ENCODE assay signal across 23 cellular contexts in the genomic region with DNA sequence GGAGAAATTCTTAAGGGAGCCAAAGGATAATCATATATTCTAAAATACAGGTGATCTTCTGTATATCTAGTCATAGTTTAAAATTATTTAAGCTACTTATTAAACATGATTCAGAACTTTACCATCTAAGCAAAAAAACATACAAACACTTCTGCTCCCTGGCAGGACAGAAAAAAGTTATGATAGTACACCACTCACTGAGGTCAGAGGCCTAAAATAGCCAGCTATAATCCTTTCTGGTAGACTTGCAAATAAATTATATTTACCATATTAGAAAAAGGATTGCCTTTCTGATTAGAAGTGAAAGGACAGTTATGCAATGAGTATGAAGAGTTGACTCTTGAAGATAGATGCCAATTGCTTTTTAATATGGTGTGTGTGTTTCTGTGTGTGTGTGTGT.
"Had no signal": no experiment of that assay in that cellular context is flagged by ENCODE, and none has a peak within 500 bp of the region (broad histone marks: within the 10 kb centered on the region; RNA-seq: fewer than 3 reads in every experiment).

No MANE protein-coding gene starts in this region.

- H3K27ac ChIP-seq: HL-60, KMS-11 had no signal

- H3K36me3 Mint-ChIP-seq: IgD-negative memory B cell had no signal

- ATAC-seq: K562 had no signal

- H3K4me2 ChIP-seq: KMS-11, SK-N-SH had no signal

- DNase-seq: Kasumi-1, MV-4-11, NCI-H1048, NCI-H1105 treated with DMSO at 0.1 percent for 48 hours, NCI-H1436, NCI-H187, NCI-H2029, NCI-H2081 treated with DMSO at 0.1 percent for 48 hours, NCI-H2171, NCI-H226, NCI-H446, NCI-H510A, NCI-H524 treated with DMSO at 0.1 percent for 48 hours, NCI-H774, RPMI8226, SHP77, SK-N-SH had no signal

- H3K4me1 Mint-ChIP-seq: IgD-negative memory B cell had no signal

- H3K27ac Mint-ChIP-seq: IgD-negative memory B cell had no signal

- H3K9ac ChIP-seq: KMS-11, SK-N-SH had no signal

- H3K4me3 ChIP-seq: K562 had no signal

- H3K27me3 Mint-ChIP-seq: IgD-negative memory B cell had no signal

- FAIRE-seq: HTR-8/SVneo, K562, RCC 7860 had no signal

- H3K4me3 Mint-ChIP-seq: IgD-negative memory B cell had no signal
